In genomic region chr3:161034913-161035563, GRCh38 we compare ENCODE assay signal across 8 cellular contexts.
A peak's percentile ranks its signal among the peaks of the same experiment; 100 is the strongest.
DNase-seq lines count a peak whose midpoint lies in the region; ATAC-seq and TF ChIP-seq lines count a peak whose summit lies in the region.
"Not testable (repeated sequence)": the region's sequence is repeated elsewhere in the genome, so short reads cannot be mapped to it uniquely, and the experiment has no call there.

No MANE protein-coding gene starts in this region.

- peak; percentile 20; the same call in 1 of the 3 replicates for TF ChIP-seq CTCF in GM12872 (IDR thresholded peaks at IDR 0.05; ENCODE audit: insufficient read depth, low read depth, low read length)
- TF ChIP-seq CTCF in left lung (IDR thresholded peaks at IDR 0.05): not testable (repeated sequence)

- peaks cover 0 to 18% of the 10 kb centered on the region in 2 donors for H3K4me1 ChIP-seq in left lung

- H3K27ac Mint-ChIP-seq in T-helper 17 cell: not testable (repeated sequence)
- peak overlapping the region; percentile 87 for H3K27ac Mint-ChIP-seq in activated naive CD8-positive, alpha-beta T cell treated with anti-CD3 and anti-CD28 coated beads for 36 hours
- H3K27ac Mint-ChIP-seq in stimulated activated memory B cell treated with anti-CD40 and anti-IgM and Interleukin-4, amounts not matched to agents 10 μg/mL and 1 μg/mL and 100 μg/mL, for 72 hours: peak overlapping the region; percentile 48

- not testable (repeated sequence) for H3K4me3 Mint-ChIP-seq in T-helper 17 cell
- H3K4me3 Mint-ChIP-seq in activated naive CD8-positive, alpha-beta T cell treated with anti-CD3 and anti-CD28 coated beads for 36 hours: peak overlapping the region; percentile 63
- H3K4me3 Mint-ChIP-seq in stimulated activated memory B cell treated with anti-CD40 and anti-IgM and Interleukin-4, amounts not matched to agents 10 μg/mL and 1 μg/mL and 100 μg/mL, for 72 hours: peak overlapping the region; percentile 23

- H3K4me3 ChIP-seq in left lung: not testable (repeated sequence)

- H3K36me3 Mint-ChIP-seq in T-helper 17 cell (ENCODE audit: low read depth): not testable (repeated sequence)
- H3K36me3 Mint-ChIP-seq in activated naive CD8-positive, alpha-beta T cell treated with anti-CD3 and anti-CD28 coated beads for 36 hours: peaks cover 33% of the 10 kb centered on the region
- peaks cover 10% of the 10 kb centered on the region for H3K36me3 Mint-ChIP-seq in stimulated activated memory B cell treated with anti-CD40 and anti-IgM and Interleukin-4, amounts not matched to agents 10 μg/mL and 1 μg/mL and 100 μg/mL, for 72 hours

- H3K36me3 ChIP-seq in left lung: not testable (repeated sequence)

- H3K9me3 Mint-ChIP-seq in activated naive CD8-positive, alpha-beta T cell treated with anti-CD3 and anti-CD28 coated beads for 36 hours: peaks cover 24% of the 10 kb centered on the region
- H3K9me3 Mint-ChIP-seq in stimulated activated memory B cell treated with anti-CD40 and anti-IgM and Interleukin-4, amounts not matched to agents 10 μg/mL and 1 μg/mL and 100 μg/mL, for 72 hours: not testable (repeated sequence)

- H3K9me3 ChIP-seq in T-helper 17 cell (ENCODE audit: control insufficient read depth, low read length, poor library complexity, severe bottlenecking); left lung: not testable (repeated sequence)

- H3K4me1 Mint-ChIP-seq in T-helper 17 cell: not testable (repeated sequence)
- peaks cover 17% of the 10 kb centered on the region for H3K4me1 Mint-ChIP-seq in activated naive CD8-positive, alpha-beta T cell treated with anti-CD3 and anti-CD28 coated beads for 36 hours
- peaks cover 17% of the 10 kb centered on the region for H3K4me1 Mint-ChIP-seq in stimulated activated memory B cell treated with anti-CD40 and anti-IgM and Interleukin-4, amounts not matched to agents 10 μg/mL and 1 μg/mL and 100 μg/mL, for 72 hours

- intact Hi-C loops in left lung (cut with DNase I): not testable (repeated sequence)

- DNase-seq in T-helper 17 cell, left lung: not testable (repeated sequence)
- DNase-seq in activated naive CD8-positive, alpha-beta T cell treated with anti-CD3 and anti-CD28 coated beads for 36 hours: peak; percentile 18

- H3K27me3 Mint-ChIP-seq in T-helper 17 cell; activated naive CD8-positive, alpha-beta T cell treated with anti-CD3 and anti-CD28 coated beads for 36 hours; stimulated activated memory B cell treated with anti-CD40 and anti-IgM and Interleukin-4, amounts not matched to agents 10 μg/mL and 1 μg/mL and 100 μg/mL, for 72 hours: not testable (repeated sequence)

- H3K27me3 ChIP-seq in left lung: not testable (repeated sequence)

- peak overlapping the region; percentile 26 to 82 for H3K27ac ChIP-seq in left lung

- peak; percentile 94 for ATAC-seq in GM19452 (IDR thresholded peaks at IDR 0.05; ENCODE audit: unreplicated experiment)
- ATAC-seq in HG02884 (IDR thresholded peaks at IDR 0.05; ENCODE audit: unreplicated experiment): peak; percentile 86
- peak; percentile 83 for ATAC-seq in HG03575 (IDR thresholded peaks at IDR 0.05; ENCODE audit: extremely low read depth, insufficient number of reproducible peaks, low FRiP score, unreplicated experiment)
- ATAC-seq in T-helper 17 cell: peak; percentile 32
- ATAC-seq in left lung: peak; percentile 59
- ATAC-seq in stimulated activated memory B cell treated with anti-CD40 and anti-IgM and Interleukin-4, amounts not matched to agents 10 μg/mL and 1 μg/mL and 100 μg/mL, for 72 hours: peak; percentile 82

Comparison
In these comparisons a context has a peak if more than half of its experiments do, and no peak if none do; other contexts are left out.
1. ATAC-seq: peak in every context shown above with its lines; median percentile 94 in GM19452; 86 in HG02884; 83 in HG03575; 82 in stimulated activated memory B cell treated with anti-CD40 and anti-IgM and Interleukin-4, amounts not matched to agents 10 μg/mL and 1 μg/mL and 100 μg/mL, for 72 hours; 59 in left lung; 32 in T-helper 17 cell.